Comparison of ENCODE assay signal across 1 cellular context in the genomic region with DNA sequence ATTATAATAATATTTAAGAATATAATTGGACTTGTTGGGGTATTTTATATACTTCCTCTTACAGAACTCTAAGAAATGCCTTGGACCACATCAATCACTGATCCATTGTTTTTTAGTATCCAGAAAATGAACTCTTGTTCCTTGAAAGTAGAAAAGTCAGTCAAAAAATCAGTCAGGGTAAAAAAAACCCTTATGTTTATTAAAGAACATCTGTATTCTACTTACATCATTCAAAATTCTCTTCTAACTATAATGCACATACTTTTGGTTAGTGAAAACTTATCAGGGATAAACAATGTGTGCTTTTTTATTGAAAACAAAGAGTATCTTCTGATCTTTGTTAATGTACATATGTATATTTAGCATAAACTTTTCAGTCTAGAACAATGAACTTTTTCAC.
TF ChIP-seq lines count a peak whose summit lies in the region.

No MANE protein-coding gene starts in this region.

TF ChIP-seq in IMR-90, 13 proteins besides CTCF, POLR2A, EP300 and RAD21 (continued from another document):
- TF ChIP-seq ELK1 (IDR thresholded peaks at IDR 0.05; ENCODE audit: borderline replicate concordance, low read depth, low read length) (no peak), SMC3 (IDR thresholded peaks at IDR 0.05; ENCODE audit: low read depth, low read length) (no peak), CHD1 (IDR thresholded peaks at IDR 0.05; ENCODE audit: low read depth, low read length) (no peak), FOS (IDR thresholded peaks at IDR 0.05; ENCODE audit: low read depth, low read length) (no peak), MXI1 (IDR thresholded peaks at IDR 0.05; ENCODE audit: borderline replicate concordance, low read depth, low read length) (no peak), RCOR1 (IDR thresholded peaks at IDR 0.05; ENCODE audit: insufficient replicate concordance, low read length) (no peak), NFE2L2 (IDR thresholded peaks at IDR 0.05; ENCODE audit: low read depth, low read length) (no peak), MAZ (IDR thresholded peaks at IDR 0.05; ENCODE audit: borderline replicate concordance, low read depth, low read length) (no peak), BHLHE40 (IDR thresholded peaks at IDR 0.05; ENCODE audit: low read depth, low read length) (no peak), RFX5 (IDR thresholded peaks at IDR 0.05; ENCODE audit: low read depth, low read length) (no peak), CEBPB (IDR thresholded peaks at IDR 0.05; ENCODE audit: low read depth, low read length) (no peak)
